ENCODE assay signal across 15 cellular contexts in the genomic region with DNA sequence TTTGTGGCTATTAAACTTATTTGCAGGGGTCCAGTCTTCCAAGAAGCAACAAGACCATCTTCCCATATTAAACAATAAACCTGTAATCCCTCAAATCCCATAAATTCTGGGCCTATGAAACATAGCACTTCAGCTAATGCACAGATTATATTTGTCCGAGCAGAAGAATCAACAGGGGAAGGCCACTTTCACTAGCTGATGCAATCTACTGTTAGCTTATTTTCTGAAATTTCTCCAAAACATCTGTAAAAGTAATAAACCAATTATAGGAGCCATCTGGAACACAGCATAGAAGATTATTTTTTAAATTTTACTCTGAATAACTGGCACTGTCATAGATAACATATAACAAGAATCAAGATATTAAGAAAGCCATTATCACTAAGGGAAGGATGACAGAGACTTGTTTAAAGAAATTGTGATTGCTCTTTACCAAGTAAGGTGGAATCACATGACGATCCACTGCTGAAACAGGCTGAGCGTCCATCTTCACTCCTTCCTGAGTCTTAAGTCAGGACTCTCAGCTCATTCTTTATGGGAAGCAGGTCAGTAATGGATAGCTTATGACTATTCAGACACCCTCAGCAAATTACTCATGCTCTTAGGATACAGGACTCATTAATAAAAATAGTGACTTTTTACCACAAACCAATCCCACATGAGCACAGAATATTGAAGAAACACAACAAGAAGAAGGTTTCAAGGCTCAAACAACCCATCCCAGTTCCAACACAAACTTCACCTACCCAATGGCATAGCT.
"Had no signal": no experiment of that assay in that cellular context is flagged by ENCODE, and none has a peak within 500 bp of the region (broad histone marks: within the 10 kb centered on the region; RNA-seq: fewer than 3 reads in every experiment).

No MANE protein-coding gene starts in this region.

- H3K27me3 Mint-ChIP-seq: activated B cell treated with CpG ODN at 0.5 μM for 24 hours; activated CD4-positive, alpha-beta T cell treated with anti-CD3 and anti-CD28 coated beads, Interleukin-2, amount 10 ng/mL, durations not matched to agents 24 days and 14 days; dendritic cell treated with granulocyte-macrophage colony-stimulating factor and Interleukin-4, amounts not matched to agents 40 ng/mL and 50 ng/mL, for 4 days; effector memory CD8-positive, alpha-beta T cell; stimulated activated naive B cell treated with anti-CD40 and anti-IgM and Interleukin-4, amounts not matched to agents 10 μg/mL and 1 μg/mL and 100 μg/mL, for 72 hours; T-helper 17 cell had no signal

- H3K4me3 ChIP-seq: heart right ventricle, neural progenitor cell, right atrium auricular region, transverse colon had no signal

- H3K4me1 Mint-ChIP-seq: activated B cell treated with CpG ODN at 0.5 μM for 24 hours; activated CD4-positive, alpha-beta T cell treated with anti-CD3 and anti-CD28 coated beads, Interleukin-2, amount 10 ng/mL, durations not matched to agents 24 days and 14 days; stimulated activated naive B cell treated with anti-CD40 and anti-IgM and Interleukin-4, amounts not matched to agents 10 μg/mL and 1 μg/mL and 100 μg/mL, for 72 hours; T-helper 17 cell had no signal

- ATAC-seq: effector memory CD8-positive, alpha-beta T cell; heart right ventricle; stimulated activated naive B cell treated with anti-CD40 and anti-IgM and Interleukin-4, amounts not matched to agents 10 μg/mL and 1 μg/mL and 100 μg/mL, for 72 hours; T-helper 17 cell had no signal

- H3K4me3 Mint-ChIP-seq: activated B cell treated with CpG ODN at 0.5 μM for 24 hours; activated CD4-positive, alpha-beta T cell treated with anti-CD3 and anti-CD28 coated beads, Interleukin-2, amount 10 ng/mL, durations not matched to agents 24 days and 14 days; dendritic cell treated with granulocyte-macrophage colony-stimulating factor and Interleukin-4, amounts not matched to agents 40 ng/mL and 50 ng/mL, for 4 days; effector memory CD8-positive, alpha-beta T cell; neural progenitor cell; stimulated activated naive B cell treated with anti-CD40 and anti-IgM and Interleukin-4, amounts not matched to agents 10 μg/mL and 1 μg/mL and 100 μg/mL, for 72 hours; T-helper 17 cell had no signal

- H3K9me3 Mint-ChIP-seq: activated B cell treated with CpG ODN at 0.5 μM for 24 hours; activated CD4-positive, alpha-beta T cell treated with anti-CD3 and anti-CD28 coated beads, Interleukin-2, amount 10 ng/mL, durations not matched to agents 24 days and 14 days; neural progenitor cell; stimulated activated naive B cell treated with anti-CD40 and anti-IgM and Interleukin-4, amounts not matched to agents 10 μg/mL and 1 μg/mL and 100 μg/mL, for 72 hours had no signal

- H3K27ac Mint-ChIP-seq: activated B cell treated with CpG ODN at 0.5 μM for 24 hours; activated CD4-positive, alpha-beta T cell treated with anti-CD3 and anti-CD28 coated beads, Interleukin-2, amount 10 ng/mL, durations not matched to agents 24 days and 14 days; dendritic cell treated with granulocyte-macrophage colony-stimulating factor and Interleukin-4, amounts not matched to agents 40 ng/mL and 50 ng/mL, for 4 days; effector memory CD8-positive, alpha-beta T cell; neural progenitor cell; stimulated activated naive B cell treated with anti-CD40 and anti-IgM and Interleukin-4, amounts not matched to agents 10 μg/mL and 1 μg/mL and 100 μg/mL, for 72 hours; T-helper 17 cell had no signal

- H3K36me3 Mint-ChIP-seq: neural progenitor cell; stimulated activated naive B cell treated with anti-CD40 and anti-IgM and Interleukin-4, amounts not matched to agents 10 μg/mL and 1 μg/mL and 100 μg/mL, for 72 hours had no signal

- DNase-seq: activated B cell treated with CpG ODN at 0.5 μM for 24 hours; activated CD4-positive, alpha-beta T cell treated with anti-CD3 and anti-CD28 coated beads, Interleukin-2, amount 10 ng/mL, durations not matched to agents 24 days and 14 days; activated naive CD4-positive, alpha-beta T cell treated with anti-CD3 and anti-CD28 coated beads, Interleukin-2, amount 50 U/mL, for 16 hours; amniotic stem cell; brain microvascular endothelial cell; effector memory CD8-positive, alpha-beta T cell; heart right ventricle; small intestine; stimulated activated naive B cell treated with anti-CD40 and anti-IgM and Interleukin-4, amounts not matched to agents 10 μg/mL and 1 μg/mL and 100 μg/mL, for 72 hours; substantia nigra; T-helper 17 cell; transverse colon had no signal
